18 cellular contexts compared by ENCODE assay signal in the genomic region with DNA sequence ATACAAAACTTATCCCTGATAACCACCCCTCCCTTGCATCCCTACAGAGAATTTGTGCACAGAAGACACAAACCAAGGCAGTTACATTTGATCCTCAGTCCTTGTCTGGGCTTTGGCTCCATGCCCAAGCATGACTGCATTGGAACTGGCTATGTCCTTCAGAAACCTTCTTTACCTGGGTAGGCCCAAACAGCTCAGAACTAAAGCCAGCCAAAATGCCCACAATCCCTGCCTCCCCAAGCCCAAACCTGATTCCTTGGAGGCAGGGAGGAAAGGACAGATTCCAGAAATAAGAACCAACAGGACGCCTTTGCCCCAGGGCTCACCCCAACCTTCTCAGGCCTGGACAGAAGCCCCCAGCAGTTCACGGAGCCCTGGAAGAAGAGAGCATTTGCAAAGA. TPM values are rescaled to one million over a fixed set of nuclear protein-coding genes. Genes with fewer than 3 reads are reported as not detected.
DNase-seq lines count a peak whose midpoint lies in the region; ATAC-seq, FAIRE-seq and TF ChIP-seq lines count a peak whose summit lies in the region.
"Had no signal": no experiment of that assay in that cellular context is flagged by ENCODE, and none has a peak within 500 bp of the region (broad histone marks: within the 10 kb centered on the region; RNA-seq: fewer than 3 reads in every experiment).

No MANE protein-coding gene starts in this region.

- H3K4ac ChIP-seq in mesendoderm (ENCODE audit: low read depth, low read length) = no peak overlapping the region

- peak overlapping the region; percentile 43 for H3K56ac ChIP-seq in mesendoderm (ENCODE audit: low read length)

- H3K4me2 ChIP-seq in K562 (ENCODE audit: insufficient read depth, low read length) = no peak overlapping the region
- H3K4me2 ChIP-seq in mesendoderm (ENCODE audit: low read length) = no peak overlapping the region
- H3K4me2 ChIP-seq: SK-N-SH had no signal

- DNase-seq in Right ventricle myocardium superior (no peak), left ventricle myocardium inferior (no peak), K562 (ENCODE audit: extremely low read depth in 1 of 4, low spot score in 3 of 4) (no peak), mesendoderm (no peak), transverse colon (peak; percentile 7), dedifferentiated amniotic fluid mesenchymal stem cell (ENCODE audit: extremely low spot score) (no peak), NCI-H2171 (lab: John Stamatoyannopoulos, UW) (no peak)

- POLR2A ChIA-PET in K562 (lab: Yijun Ruan, JAX) = interaction anchor here (1.1 kb wide), 2 partner anchors 10 to 61 kb away, joined by 3 read pairs; no protein-coding TSS in a partner anchor

- H2BK120ac ChIP-seq in mesendoderm (ENCODE audit: low read depth, low read length) = no peak overlapping the region

- no peaks in the 10 kb centered on the region for H3K9me1 ChIP-seq in K562 (ENCODE audit: control insufficient read depth, insufficient read depth, low read length)

- H3K27ac ChIP-seq in left ventricle myocardium inferior (replicated peaks) = no peak overlapping the region
- H3K27ac ChIP-seq in K562 (ENCODE audit: extremely low read depth, low read depth, low read length) = no peak overlapping the region
- no peak overlapping the region for H3K27ac ChIP-seq in mesendoderm (ENCODE audit: low read depth, low read length)
- H3K27ac ChIP-seq in transverse colon = peak overlapping the region in 3 of 4 donors; percentile 35 to 50 (median 42)
- H3K27ac ChIP-seq: HL-60, psoas muscle, upper lobe of left lung had no signal

- H2AFZ ChIP-seq in K562 (ENCODE audit: low read depth, low read length) = no peak overlapping the region

- no peaks in the 10 kb centered on the region for H3K9me3 ChIP-seq in left ventricle myocardium inferior (replicated peaks)
- no peaks in the 10 kb centered on the region for H3K9me3 ChIP-seq in K562 (replicated peaks; ENCODE audit: control insufficient read depth, insufficient read depth, low read depth, low read length)
- H3K9me3 ChIP-seq in transverse colon = no peaks in the 10 kb centered on the region
- H3K9me3 ChIP-seq: BE2C, breast epithelium, psoas muscle, SK-N-SH, upper lobe of left lung had no signal

- H3K23ac ChIP-seq in mesendoderm (ENCODE audit: low read length) = no peak overlapping the region

- CTCF ChIA-PET in K562 (lab: Yijun Ruan, JAX; ENCODE audit: low intra/inter-chr PET ratio) = interaction anchor here (1.8 to 3.8 kb wide), 2 partner anchors 51 to 53 kb away, joined by 4 to 36 read pairs; no protein-coding TSS in a partner anchor

- H4K20me1 ChIP-seq in K562 (replicated peaks; ENCODE audit: control insufficient read depth, insufficient read depth, low read length) = no peaks in the 10 kb centered on the region

- H3K18ac ChIP-seq in mesendoderm (ENCODE audit: low read length) = no peak overlapping the region

- TF ChIP-seq POLR2A in K562 (conservative IDR thresholded peaks at IDR 0.05) (no peak), transverse colon (IDR thresholded peaks at IDR 0.05) (no peak)

- 10% methylated on average over 2 of the region's 2 CpGs for WGBS in K562 (ENCODE audit: insufficient coverage, low coverage, missing lambda C conversion rate)
- WGBS in mesendoderm (ENCODE audit: extremely low coverage, insufficient coverage, low lambda C conversion rate) = no CpG with 5 or more reads among the region's 2 CpGs
- WGBS in transverse colon (ENCODE audit: low coverage in 1 of 2), 2 donors = 68 to 83% methylated on average over 2 of the region's 2 CpGs

- intact Hi-C loops in Right ventricle myocardium superior (cut with DNase I) (loop anchor here (2.0 to 5.0 kb wide), 2 partner anchors 54 to 106 kb away; no protein-coding TSS in a partner anchor), left ventricle myocardium inferior (cut with micrococcal nuclease) (no loop called here), K562 (cut with micrococcal nuclease) (loop anchor here (1.0 to 5.0 kb wide), 4 partner anchors 50 to 229 kb away; a partner anchor contains a TSS), transverse colon (cut with DNase I; ENCODE audit: low total_unique reads) (loop anchor here (10.0 kb wide), 1 partner anchor 194 kb away; no protein-coding TSS in a partner anchor)

- H3K9ac ChIP-seq in K562 (ENCODE audit: insufficient read depth in 1 of 2, low read depth in 2 of 2, low read length in 2 of 2) (no peak overlapping the region), mesendoderm (ENCODE audit: low read length) (no peak overlapping the region)
- H3K9ac ChIP-seq: SK-N-SH had no signal

- H3K4me1 ChIP-seq in left ventricle myocardium inferior (peaks cover 26% of the 10 kb centered on the region), K562 (replicated peaks in 1 of 2; ENCODE audit: control insufficient read depth in 2 of 2, insufficient read depth in 2 of 2, low read length in 2 of 2) (peaks cover 15% of the 10 kb centered on the region in 2 experiments; a peak in 4 of 5 replicates), mesendoderm (ENCODE audit: control insufficient read depth, low read depth, low read length) (no peaks in the 10 kb centered on the region), transverse colon (peaks cover 0 to 12% (median 7%) of the 10 kb centered on the region in 4 donors)
- H3K4me1 ChIP-seq: BE2C, breast epithelium had no signal

- H3K79me2 ChIP-seq in K562 (ENCODE audit: control insufficient read depth, insufficient read depth, low read length) (no peaks in the 10 kb centered on the region), mesendoderm (ENCODE audit: control insufficient read depth, insufficient read depth, low read length) (no peaks in the 10 kb centered on the region)

- in situ Hi-C loops in K562 (cut with MboI) (loop anchor here (5.0 kb wide), 2 partner anchors 49 to 181 kb away; a partner anchor contains a TSS), transverse colon (cut with MboI; ENCODE audit: low pct_ligation_motif_present in 1 of 4, low pct_unique_long_range_greater_than_20kb in 1 of 4, low sequenced_read_pairs in 3 of 4) (loop anchor here in 2 of 4 donors (10.0 kb wide), 2 partner anchors 56 to 184 kb away; a partner anchor contains a TSS)

- H3K27me3 ChIP-seq in left ventricle myocardium inferior (ENCODE audit: low read depth) (no peaks in the 10 kb centered on the region), K562 (ENCODE audit: control insufficient read depth in 2 of 2, insufficient read depth in 2 of 2, low read length in 2 of 2) (no peaks in the 10 kb centered on the region), mesendoderm (ENCODE audit: insufficient read depth, low read length, poor library complexity) (no peaks in the 10 kb centered on the region), transverse colon (no peaks in the 10 kb centered on the region)
- H3K27me3 ChIP-seq: BE2C, breast epithelium, upper lobe of left lung had no signal

- no peak overlapping the region for H4K5ac ChIP-seq in mesendoderm (ENCODE audit: low read length)

- H3K36me3 ChIP-seq in left ventricle myocardium inferior (no peaks in the 10 kb centered on the region), K562 (ENCODE audit: control insufficient read depth, insufficient read depth, low read length) (no peaks in the 10 kb centered on the region), mesendoderm (ENCODE audit: control insufficient read depth, insufficient read depth, low read length) (no peaks in the 10 kb centered on the region), transverse colon (no peaks in the 10 kb centered on the region)
- H3K36me3 ChIP-seq: BE2C, breast epithelium, upper lobe of left lung had no signal

- H2AK5ac ChIP-seq in mesendoderm (ENCODE audit: low read length) = no peak overlapping the region

- no peak overlapping the region for H2BK5ac ChIP-seq in mesendoderm (ENCODE audit: low read length)

- BruUV-seq in K562 (replicated peaks; lab: Mats Ljungman, UMichigan) = no TSS peak

- ATAC-seq in Right ventricle myocardium superior (ENCODE audit: poor library complexity) (peak; percentile 36), K562 (no peak), GM21576 (IDR thresholded peaks at IDR 0.05; ENCODE audit: unreplicated experiment) (no peak)

- H4K8ac ChIP-seq in mesendoderm (ENCODE audit: low read depth, low read length) = no peak overlapping the region

- TF ChIP-seq CTCF in left ventricle myocardium inferior (IDR thresholded peaks at IDR 0.05; ENCODE audit: borderline replicate concordance) (no peak), K562 (IDR thresholded peaks at IDR 0.05 in 2 of 3, conservative IDR thresholded peaks at IDR 0.05 in 1 of 3; ENCODE audit: insufficient read depth in 2 of 3, low read depth in 1 of 3, low read length in 3 of 3) (no peak), transverse colon (IDR thresholded peaks at IDR 0.05) (no peak)

- no peak for TF ChIP-seq EP300 in K562 (IDR thresholded peaks at IDR 0.05; ENCODE audit: low read length)
- TF ChIP-seq EP300 in transverse colon (IDR thresholded peaks at IDR 0.05; ENCODE audit: low read depth) = no peak

- TF ChIP-seq RAD21 in K562 (CRISPR knock-in tag; conservative IDR thresholded peaks at IDR 0.05 in 1 of 2, IDR thresholded peaks at IDR 0.05 in 1 of 2) = no peak

- H3K4me3 ChIP-seq in left ventricle myocardium inferior (no peak overlapping the region), K562 (no peak overlapping the region), mesendoderm (ENCODE audit: low read length) (no peak overlapping the region), transverse colon (no peak overlapping the region)
- H3K4me3 ChIP-seq: breast epithelium, psoas muscle, upper lobe of left lung had no signal

- no peaks in the 10 kb centered on the region for H3K79me1 ChIP-seq in mesendoderm (ENCODE audit: low read length)

- FAIRE-seq in K562 (lab: Jason Lieb, UNC) = no peak

- no peak overlapping the region for H2BK15ac ChIP-seq in mesendoderm (replicated peaks; ENCODE audit: low read depth)

RNA-seq across cellular contexts. Expression of a gene that starts 8.2 kb away (rescaled TPM):
- total RNA-seq in Right ventricle myocardium superior = not detected
- not detected for total RNA-seq in left ventricle myocardium inferior
- total RNA-seq in K562 (2011; cell fraction: chromatin; rRNA removed; ENCODE audit: low replicate concordance) = not detected in 2 replicates
- total RNA-seq in K562 (2011; cell fraction: nucleolus; rRNA removed) = not detected in 2 replicates
- not detected in 2 replicates for total RNA-seq in K562 (2011; cell fraction: nucleoplasm; rRNA removed)
- total RNA-seq in K562 (2014; rRNA removed) = 1.5 and 2.6 TPM in 2 replicates
- total RNA-seq in K562 (2014; rRNA removed; fragmentation: Illumina TruSeq; extraction: Trizol) = not detected in 2 replicates
- total RNA-seq in K562 (2015; rRNA removed; fragmentation: Illumina TruSeq; extraction: Trizol) = 0.36 TPM in 1 of 2 replicates, not detected in the other
- total RNA-seq in K562 (2021) = 0.51 and 0.58 TPM in 2 replicates
- 0.28 and 0.81 TPM in 2 replicates for polyA plus RNA-seq in K562 (2011; rRNA removed)
- polyA plus RNA-seq in K562 (2011; cell fraction: cytosol; rRNA removed) = 0.57 and 0.58 TPM in 2 replicates
- 0.43 and 0.73 TPM in 2 replicates for polyA plus RNA-seq in K562 (2011; cell fraction: nucleus; rRNA removed)
- 0.44 and 3.0 TPM in 2 replicates for polyA plus RNA-seq in K562 (2012)
- polyA plus RNA-seq in K562 (2014; fragmentation: Illumina TruSeq; extraction: Trizol) = 0.57 TPM in 1 of 2 replicates, not detected in the other
- under 1 TPM; 0.32 to 0.53 TPM for polyA plus RNA-seq in K562 (2014; fragmentation: Nextera tagmentation; extraction: Ambion mirVana)
- 1.0 and 3.0 TPM in 2 replicates for polyA plus RNA-seq in K562 (2014; rRNA removed)
- not detected in 2 replicates for polyA minus RNA-seq in K562 (2011; rRNA and poly(A)+ RNA removed)
- polyA minus RNA-seq in K562 (2011; cell fraction: cytosol; rRNA and poly(A)+ RNA removed) = 2.4 TPM in 1 of 2 replicates, not detected in the other
- not detected in 2 replicates for polyA minus RNA-seq in K562 (2011; cell fraction: nucleus; rRNA and poly(A)+ RNA removed)
- polyA plus RNA-seq in mesendoderm (2013, experiment 1 of 2) = 0.10 TPM
- not detected for polyA plus RNA-seq in mesendoderm (2013, experiment 2 of 2)
- total RNA-seq in transverse colon = not detected
- total RNA-seq: activated CD4-positive, alpha-beta memory T cell treated with anti-CD3 and anti-CD28 coated beads, Interleukin-2, amount 10 ng/mL, durations not matched to agents 7 days and 5 days; CD8-positive, alpha-beta T cell; epithelial cell of proximal tubule; naive thymus-derived CD8-positive, alpha-beta T cell had no signal
- polyA plus RNA-seq: naive thymus-derived CD8-positive, alpha-beta T cell had no signal

RNA-seq across cellular contexts. Expression of a gene that starts 13.0 kb away (rescaled TPM):
- total RNA-seq in Right ventricle myocardium superior (2.0 TPM), left ventricle myocardium inferior (3.2 TPM), K562 (2014; rRNA removed) (5.4 and 7.2 TPM in 2 replicates), K562 (2014; rRNA removed; fragmentation: Illumina TruSeq; extraction: Trizol) (5.9 and 6.0 TPM in 2 replicates), K562 (2015; rRNA removed; fragmentation: Illumina TruSeq; extraction: Trizol) (5.1 and 5.3 TPM in 2 replicates), K562 (2021) (7.8 and 8.0 TPM in 2 replicates), transverse colon (1 to 10 TPM in 3 of 4 donors, under 1 TPM in 1; 0.75 to 5.4 (median 2.8) TPM)
- 20.2 and 24.4 TPM in 2 replicates for total RNA-seq in K562 (2011; cell fraction: chromatin; rRNA removed; ENCODE audit: low replicate concordance)
- total RNA-seq in K562 (2011; cell fraction: nucleolus; rRNA removed) = 28.2 and 32.0 TPM in 2 replicates
- total RNA-seq in K562 (2011; cell fraction: nucleoplasm; rRNA removed) = 28.4 and 30.6 TPM in 2 replicates
- polyA plus RNA-seq in K562 (2011; rRNA removed) (17.9 and 21.5 TPM in 2 replicates), K562 (2014; fragmentation: Illumina TruSeq; extraction: Trizol) (9.4 and 10.0 TPM in 2 replicates), K562 (2014; fragmentation: Nextera tagmentation; extraction: Ambion mirVana) (1 to 10 TPM; 2.3 to 2.4 TPM), K562 (2014; rRNA removed) (6.5 and 8.3 TPM in 2 replicates)
- 25.0 and 29.5 TPM in 2 replicates for polyA plus RNA-seq in K562 (2011; cell fraction: cytosol; rRNA removed)
- 44.5 and 48.0 TPM in 2 replicates for polyA plus RNA-seq in K562 (2011; cell fraction: nucleus; rRNA removed)
- 8.9 and 16.5 TPM in 2 replicates for polyA plus RNA-seq in K562 (2012)
- polyA minus RNA-seq in K562 (2011; rRNA and poly(A)+ RNA removed) = 13.7 and 15.4 TPM in 2 replicates
- 6.8 and 7.7 TPM in 2 replicates for polyA minus RNA-seq in K562 (2011; cell fraction: cytosol; rRNA and poly(A)+ RNA removed)
- 15.3 and 21.9 TPM in 2 replicates for polyA minus RNA-seq in K562 (2011; cell fraction: nucleus; rRNA and poly(A)+ RNA removed)
- polyA plus RNA-seq in mesendoderm (2013, experiment 1 of 2) = 1.6 TPM
- polyA plus RNA-seq in mesendoderm (2013, experiment 2 of 2) = 1.5 TPM

RNA-seq across cellular contexts. Expression of a gene that starts 25.6 kb away (rescaled TPM):
- 9.0 TPM for total RNA-seq in Right ventricle myocardium superior
- 7.6 TPM for total RNA-seq in left ventricle myocardium inferior
- 19.7 and 30.9 TPM in 2 replicates for total RNA-seq in K562 (2011; cell fraction: chromatin; rRNA removed; ENCODE audit: low replicate concordance)
- total RNA-seq in K562 (2011; cell fraction: nucleolus; rRNA removed) = 10.5 and 12.1 TPM in 2 replicates
- 21.0 and 33.4 TPM in 2 replicates for total RNA-seq in K562 (2011; cell fraction: nucleoplasm; rRNA removed)
- total RNA-seq in K562 (2014; rRNA removed) = 26.1 and 27.6 TPM in 2 replicates
- total RNA-seq in K562 (2014; rRNA removed; fragmentation: Illumina TruSeq; extraction: Trizol) = 35.8 and 44.2 TPM in 2 replicates
- 19.4 and 23.2 TPM in 2 replicates for total RNA-seq in K562 (2015; rRNA removed; fragmentation: Illumina TruSeq; extraction: Trizol)
- 37.8 and 40.5 TPM in 2 replicates for total RNA-seq in K562 (2021)
- polyA plus RNA-seq in K562 (2011; rRNA removed) = 29.1 and 31.0 TPM in 2 replicates
- polyA plus RNA-seq in K562 (2011; cell fraction: cytosol; rRNA removed) = 4.9 and 14.0 TPM in 2 replicates
- 14.6 and 16.7 TPM in 2 replicates for polyA plus RNA-seq in K562 (2011; cell fraction: nucleus; rRNA removed)
- 8.6 and 9.6 TPM in 2 replicates for polyA plus RNA-seq in K562 (2012)
- 23.0 and 23.4 TPM in 2 replicates for polyA plus RNA-seq in K562 (2014; fragmentation: Illumina TruSeq; extraction: Trizol)
- 10 to 100 TPM; 11.2 to 17.1 TPM for polyA plus RNA-seq in K562 (2014; fragmentation: Nextera tagmentation; extraction: Ambion mirVana)
- 25.8 and 26.4 TPM in 2 replicates for polyA plus RNA-seq in K562 (2014; rRNA removed)
- polyA minus RNA-seq in K562 (2011; rRNA and poly(A)+ RNA removed) = 40.6 and 45.9 TPM in 2 replicates
- 19.4 and 28.1 TPM in 2 replicates for polyA minus RNA-seq in K562 (2011; cell fraction: cytosol; rRNA and poly(A)+ RNA removed)
- 11.2 and 19.1 TPM in 2 replicates for polyA minus RNA-seq in K562 (2011; cell fraction: nucleus; rRNA and poly(A)+ RNA removed)
- 23.5 TPM for polyA plus RNA-seq in mesendoderm (2013, experiment 1 of 2)
- 22.5 TPM for polyA plus RNA-seq in mesendoderm (2013, experiment 2 of 2)
- total RNA-seq in transverse colon = 10 to 100 TPM in 1 of 4 donors, 1 to 10 TPM in 3; 2.2 to 10.6 (median 6.4) TPM

Comparison
In these comparisons a context has a peak if more than half of its experiments do, and no peak if none do; other contexts are left out.
1. H3K27ac ChIP-seq: peak in transverse colon (3 of 4); none in left ventricle myocardium inferior (single experiment), K562 (single experiment) and mesendoderm (single experiment).